Comparison of ENCODE assay signal across 23 cellular contexts in genomic region chr17:20995164-20995872, GRCh38.
"Had no signal": no experiment of that assay in that cellular context is flagged by ENCODE, and none has a peak within 500 bp of the region (broad histone marks: within the 10 kb centered on the region; RNA-seq: fewer than 3 reads in every experiment).

No MANE protein-coding gene starts in this region.

- ATAC-seq: activated naive CD8-positive, alpha-beta T cell treated with anti-CD3 and anti-CD28 coated beads, Interleukin-2, amount 50 U/mL, for 24 hours; esophagus mucosa; mucosa of descending colon; T-helper 17 cell had no signal

- H3K4me2 ChIP-seq: neural progenitor cell had no signal

- H3K27me3 ChIP-seq: neural progenitor cell, testis, upper lobe of left lung had no signal

- H3K27ac Mint-ChIP-seq: activated CD4-positive, alpha-beta memory T cell treated with anti-CD3 and anti-CD28 coated beads, Interleukin-2, amount 10 ng/mL, durations not matched to agents 7 days and 5 days; activated naive CD8-positive, alpha-beta T cell treated with anti-CD3 and anti-CD28 coated beads, Interleukin-2, amount 50 U/mL, for 24 hours; activated T-cell treated with anti-CD3 and anti-CD28 coated beads, Interleukin-2, amount 50 U/mL, for 72 hours; dendritic cell treated with granulocyte-macrophage colony-stimulating factor and Interleukin-4, amounts not matched to agents 40 ng/mL and 50 ng/mL, for 4 days; neural progenitor cell; progenitor cell of endocrine pancreas; T-helper 17 cell had no signal

- DNase-seq: activated CD4-positive, alpha-beta memory T cell treated with anti-CD3 and anti-CD28 coated beads, Interleukin-2, amount 10 ng/mL, durations not matched to agents 7 days and 5 days; activated CD4-positive, alpha-beta T cell treated with anti-CD3 and anti-CD28 coated beads for 4 hours; activated CD4-positive, CD25-positive, alpha-beta regulatory T cell; activated gamma-delta T cell; activated naive CD4-positive, alpha-beta T cell treated with anti-CD3 and anti-CD28 coated beads, Interleukin-2, amount 50 U/mL, for 16 hours; activated naive CD8-positive, alpha-beta T cell treated with anti-CD3 and anti-CD28 coated beads, Interleukin-2, amount 50 U/mL, for 24 hours; activated T-cell treated with anti-CD3 and anti-CD28 coated beads, Interleukin-2, amount 50 U/mL, for 72 hours; effector memory CD4-positive, alpha-beta T cell; glutamatergic neuron; hippocampal formation; mesenchymal stem cell; retina; stimulated activated CD4-positive, alpha-beta T cell treated with anti-CD3 and anti-CD28 coated beads, Interleukin-4, amount 100 ng/mL, for 1 hour; stimulated activated naive CD4-positive, alpha-beta T cell; SW 1271; testis; upper lobe of left lung had no signal

- H3K9me3 Mint-ChIP-seq: activated CD4-positive, alpha-beta memory T cell treated with anti-CD3 and anti-CD28 coated beads, Interleukin-2, amount 10 ng/mL, durations not matched to agents 7 days and 5 days; activated naive CD8-positive, alpha-beta T cell treated with anti-CD3 and anti-CD28 coated beads, Interleukin-2, amount 50 U/mL, for 24 hours; activated T-cell treated with anti-CD3 and anti-CD28 coated beads, Interleukin-2, amount 50 U/mL, for 72 hours; dendritic cell treated with granulocyte-macrophage colony-stimulating factor and Interleukin-4, amounts not matched to agents 40 ng/mL and 50 ng/mL, for 4 days; neural progenitor cell had no signal

- H3K27ac ChIP-seq: neural progenitor cell, testis, upper lobe of left lung had no signal

- H3K4me3 Mint-ChIP-seq: activated CD4-positive, alpha-beta memory T cell treated with anti-CD3 and anti-CD28 coated beads, Interleukin-2, amount 10 ng/mL, durations not matched to agents 7 days and 5 days; activated naive CD8-positive, alpha-beta T cell treated with anti-CD3 and anti-CD28 coated beads, Interleukin-2, amount 50 U/mL, for 24 hours; activated T-cell treated with anti-CD3 and anti-CD28 coated beads, Interleukin-2, amount 50 U/mL, for 72 hours; dendritic cell treated with granulocyte-macrophage colony-stimulating factor and Interleukin-4, amounts not matched to agents 40 ng/mL and 50 ng/mL, for 4 days; neural progenitor cell; T-helper 17 cell had no signal

- H3K4me3 ChIP-seq: mucosa of descending colon, neural progenitor cell, testis, upper lobe of left lung had no signal

- H2AFZ ChIP-seq: neural progenitor cell had no signal

- H3K27me3 Mint-ChIP-seq: activated CD4-positive, alpha-beta memory T cell treated with anti-CD3 and anti-CD28 coated beads, Interleukin-2, amount 10 ng/mL, durations not matched to agents 7 days and 5 days; activated naive CD8-positive, alpha-beta T cell treated with anti-CD3 and anti-CD28 coated beads, Interleukin-2, amount 50 U/mL, for 24 hours; progenitor cell of endocrine pancreas; T-helper 17 cell had no signal

- H3K9me3 ChIP-seq: mucosa of descending colon, testis, upper lobe of left lung had no signal

- H3K36me3 ChIP-seq: neural progenitor cell had no signal
